ENCODE assay signal across 34 cellular contexts in genomic region chr18:25866331-25866730, GRCh38.
"Had no signal": no experiment of that assay in that cellular context is flagged by ENCODE, and none has a peak within 500 bp of the region (broad histone marks: within the 10 kb centered on the region; RNA-seq: fewer than 3 reads in every experiment).

No MANE protein-coding gene starts in this region.

- H3K4me3 ChIP-seq: MG63 had no signal

- H3K27ac ChIP-seq: KMS-11 had no signal

- H3K36me3 ChIP-seq: MG63 had no signal

- H3K4me2 ChIP-seq: KMS-11 had no signal

- H3K9ac ChIP-seq: KMS-11 had no signal

- H3K9me3 ChIP-seq: MG63 had no signal

- DNase-seq: Karpas-422, KBM-7, KG1, MM.1S, MV-4-11, NCI-H1048, NCI-H1092, NCI-H1092 treated with DMSO at 0.1 percent for 48 hours, NCI-H1105, NCI-H1105 treated with DMSO at 0.1 percent for 48 hours, NCI-H1417, NCI-H1417 treated with DMSO at 0.1 percent for 48 hours, NCI-H1436, NCI-H1436 treated with DMSO at 0.1 percent for 48 hours, NCI-H146, NCI-H1694, NCI-H1694 treated with DMSO at 0.1 percent for 48 hours, NCI-H187, NCI-H187 treated with DMSO at 0.1 percent for 48 hours, NCI-H1930, NCI-H2029, NCI-H2029 treated with DMSO at 0.1 percent for 48 hours, NCI-H2081, NCI-H2081 treated with DMSO at 0.1 percent for 48 hours, NCI-H2107, NCI-H2171, NCI-H2171 treated with DMSO at 0.1 percent for 48 hours, NCI-H2227 treated with DMSO at 0.1 percent for 48 hours, NCI-H226, NCI-H345, NCI-H446, NCI-H446 treated with DMSO at 0.1 percent for 48 hours had no signal

- H3K27me3 ChIP-seq: MG63 had no signal
